In the genomic region with DNA sequence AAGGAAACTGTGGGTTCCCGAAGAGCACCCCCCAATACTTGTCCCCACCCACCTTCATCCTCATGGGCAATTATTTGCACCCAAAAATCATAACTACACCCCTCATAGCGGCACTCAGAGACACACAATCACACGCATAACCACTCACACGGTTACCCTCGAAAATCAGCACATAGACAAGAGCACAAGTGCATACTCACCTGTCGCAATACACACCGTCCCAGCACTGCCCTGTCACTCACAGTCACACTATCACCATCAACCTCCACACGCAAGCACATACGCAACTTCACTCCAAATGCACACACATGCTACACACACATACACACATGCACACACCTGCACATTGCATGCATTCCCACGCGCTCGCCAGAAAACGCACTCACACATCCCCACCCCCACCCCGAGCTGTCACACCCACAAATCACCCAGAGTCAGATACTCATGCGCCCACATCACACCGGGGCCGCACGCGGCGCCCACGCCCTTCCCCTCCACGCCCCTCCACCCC, we compare ENCODE assay signal across 10 cellular contexts. TPM values are rescaled to one million over a fixed set of nuclear protein-coding genes. Genes with fewer than 3 reads are reported as not detected.
DNase-seq lines count a peak whose midpoint lies in the region; ATAC-seq, FAIRE-seq and TF ChIP-seq lines count a peak whose summit lies in the region.
"Had no signal": no experiment of that assay in that cellular context is flagged by ENCODE, and none has a peak within 500 bp of the region (broad histone marks: within the 10 kb centered on the region; RNA-seq: fewer than 3 reads in every experiment).

No MANE protein-coding gene starts in this region.

- CTCF ChIA-PET in AG04449 (lab: Yijun Ruan, JAX) = interaction anchor here (1.1 to 2.3 kb wide), 6 partner anchors 9 to 79 kb away, joined by 3 to 25 read pairs (median 6); no protein-coding TSS in a partner anchor

- peak; percentile 74 for FAIRE-seq in HTR-8/SVneo (lab: Jason Lieb, UNC)

- H3K4me1 Mint-ChIP-seq in endothelial cell (ENCODE audit: unreplicated experiment) (peaks cover 7% of the 10 kb centered on the region), nephron (peaks cover 22% of the 10 kb centered on the region)

- H3K9me3 Mint-ChIP-seq in endothelial cell (ENCODE audit: unreplicated experiment) (no peaks in the 10 kb centered on the region), nephron (no peaks in the 10 kb centered on the region)

- H3K4me3 ChIP-seq in AG04449 (ENCODE audit: low read depth, low read length) = peak overlapping the region; percentile 65
- H3K4me3 ChIP-seq: SJCRH30 had no signal

- no peak for ATAC-seq in HG03571 (IDR thresholded peaks at IDR 0.05; ENCODE audit: unreplicated experiment)
- no peak for ATAC-seq in HG03354 (IDR thresholded peaks at IDR 0.05; ENCODE audit: poor library complexity, severe bottlenecking, unreplicated experiment)

- POLR2A ChIA-PET in AG04449 (lab: Yijun Ruan, JAX) = interaction anchor here (1.1 to 1.3 kb wide), 4 partner anchors 9 to 64 kb away, joined by 3 to 8 read pairs (median 4); no protein-coding TSS in a partner anchor

- H3K4me3 Mint-ChIP-seq in endothelial cell (ENCODE audit: unreplicated experiment) (peak overlapping the region; percentile 66), nephron (peak overlapping the region; percentile 65 to 84 (median 66))

- TF ChIP-seq CTCF in AG04449 (IDR thresholded peaks at IDR 0.05; ENCODE audit: insufficient read depth, low read length, missing control alignments) = no peak
- no peak for TF ChIP-seq CTCF in endothelial cell (IDR thresholded peaks at IDR 0.05; ENCODE audit: unreplicated experiment)
- no peak for TF ChIP-seq CTCF in nephron (IDR thresholded peaks at IDR 0.05; ENCODE audit: unreplicated experiment in 3 of 3)

- H3K36me3 Mint-ChIP-seq in endothelial cell (ENCODE audit: low read depth, unreplicated experiment) = peaks cover 9% of the 10 kb centered on the region
- no peaks in the 10 kb centered on the region for H3K36me3 Mint-ChIP-seq in nephron (ENCODE audit: low read depth)

- DNase-seq in AG04449 (ENCODE audit: low read depth, low spot score) = no peak
- DNase-seq in HTR-8/SVneo (ENCODE audit: insufficient read length, low spot score) = no peak
- no peak for DNase-seq in endothelial cell (ENCODE audit: low spot score)
- no peak for DNase-seq in NCI-H1436 (lab: John Stamatoyannopoulos, UW)
- no peak for DNase-seq in GOT3 (lab: John Stamatoyannopoulos, UW)
- DNase-seq: NCI-H1694 had no signal

- H3K27me3 Mint-ChIP-seq in endothelial cell (ENCODE audit: unreplicated experiment) = peaks cover 30% of the 10 kb centered on the region
- H3K27me3 Mint-ChIP-seq in nephron (ENCODE audit: low read depth) = peaks cover 75% of the 10 kb centered on the region

- peak overlapping the region; percentile 48 for H3K27ac Mint-ChIP-seq in endothelial cell (ENCODE audit: unreplicated experiment)
- H3K27ac Mint-ChIP-seq in nephron = peak overlapping the region in 1 of 3 experiments; percentile 18

RNA-seq across cellular contexts. Expression of a gene that starts 0.5 kb away (rescaled TPM):
- total RNA-seq in endothelial cell (ENCODE audit: unreplicated experiment) = 0.05 TPM
- total RNA-seq: SJCRH30 had no signal

RNA-seq across cellular contexts. Expression of a gene that starts 3.5 kb away (rescaled TPM):
- not detected for total RNA-seq in endothelial cell (ENCODE audit: unreplicated experiment)
- total RNA-seq: SJCRH30 had no signal
